In genomic region chr13:49995535-49996165, GRCh38 we compare ENCODE assay signal across 7 cellular contexts. TPM values are rescaled to one million over a fixed set of nuclear protein-coding genes. Genes with fewer than 3 reads are reported as not detected.
DNase-seq lines count a peak whose midpoint lies in the region; ATAC-seq, FAIRE-seq and TF ChIP-seq lines count a peak whose summit lies in the region.

No MANE protein-coding gene starts in this region.

- no TSS peak for BruUV-seq in endothelial cell of umbilical vein (replicated peaks; lab: Mats Ljungman, UMichigan)

- ATAC-seq in RWPE2 (ENCODE audit: low read depth) (no peak), pancreas (no peak), HG03354 (IDR thresholded peaks at IDR 0.05; ENCODE audit: poor library complexity, severe bottlenecking, unreplicated experiment) (no peak)

- H2AFZ ChIP-seq in endothelial cell of umbilical vein (ENCODE audit: low read depth, low read length) = peak overlapping the region; percentile 54

- no peak for TF ChIP-seq POLR2A in endothelial cell of umbilical vein (IDR thresholded peaks at IDR 0.05; ENCODE audit: low read depth, low read length)

- POLR2A ChIA-PET in endothelial cell of umbilical vein (lab: Charles Lee) = interaction anchor here (0.7 to 2.0 kb wide), 2 partner anchors 23 to 60 kb away, joined by 3 to 7 read pairs; partner anchors contain the start of gene SPRYD7

- FAIRE-seq in GM19239 (lab: Jason Lieb, UNC) (peak; percentile 78), endothelial cell of umbilical vein (lab: Jason Lieb, UNC) (no peak), pancreas (lab: Jason Lieb, UNC) (no peak)

- H3K9me3 ChIP-seq in RWPE2 (ENCODE audit: severe bottlenecking) (no peaks in the 10 kb centered on the region), endothelial cell of umbilical vein (replicated peaks; ENCODE audit: control insufficient read depth, insufficient read depth, low read length) (no peaks in the 10 kb centered on the region), pancreas (no peaks in the 10 kb centered on the region)

- H3K79me2 ChIP-seq in endothelial cell of umbilical vein (ENCODE audit: control insufficient read depth, insufficient read depth, low read length) = peaks cover 32% of the 10 kb centered on the region

- H3K9me1 ChIP-seq in endothelial cell of umbilical vein (replicated peaks; ENCODE audit: control insufficient read depth, extremely low read depth, insufficient read depth, low read length) = peaks cover 3% of the 10 kb centered on the region

- H3K4me3 ChIP-seq in RWPE2 (ENCODE audit: severe bottlenecking) (peak overlapping the region; percentile 78), endothelial cell of umbilical vein (replicated peaks in 1 of 3; ENCODE audit: insufficient read depth in 1 of 3, low read depth in 1 of 3, low read length in 3 of 3) (peak overlapping the region; percentile 70 to 85 (median 75)), pancreas (peak overlapping the region; percentile 57 to 81 (median 66))

- H3K9ac ChIP-seq in endothelial cell of umbilical vein (replicated peaks; ENCODE audit: extremely low read depth, insufficient read depth, low read length) = peak overlapping the region; percentile 94

- CTCF ChIA-PET in endothelial cell of umbilical vein (lab: Charles Lee) = interaction anchor here (2.0 to 4.8 kb wide), 4 partner anchors 12 to 916 kb away, joined by 7 to 133 read pairs (median 26); no protein-coding TSS in a partner anchor

- H3K27ac ChIP-seq in RWPE2 (ENCODE audit: poor library complexity, severe bottlenecking) = peak overlapping the region; percentile 81
- H3K27ac ChIP-seq in endothelial cell of umbilical vein (ENCODE audit: insufficient read depth, low read depth, low read length) = peak overlapping the region; percentile 93
- H3K27ac ChIP-seq in pancreas = peak overlapping the region in 3 of 4 donors; percentile 88 to 99 (median 97)

- H3K4me2 ChIP-seq in endothelial cell of umbilical vein (ENCODE audit: insufficient read depth, low read length) = peak overlapping the region; percentile 85

- dilution Hi-C loops in endothelial cell of umbilical vein (cut with MboI; ENCODE audit: extremely low pct_ligation_motif_present, low sequenced_read_pairs) = no loop called here

- intact Hi-C loops in endothelial cell of umbilical vein (cut with micrococcal nuclease) = loop anchor here (5.0 to 10.0 kb wide), 3 partner anchors 537 to 917 kb away; no protein-coding TSS in a partner anchor
- intact Hi-C loops in pancreas (cut with DNase I) = no loop called here

- H3K4me1 ChIP-seq in RWPE2 (ENCODE audit: insufficient read depth, poor library complexity, severe bottlenecking) (peaks cover 18% of the 10 kb centered on the region), endothelial cell of umbilical vein (ENCODE audit: control insufficient read depth, extremely low read depth, insufficient read depth, low read length) (peaks cover 35% of the 10 kb centered on the region), pancreas (peaks cover 8 to 18% (median 17%) of the 10 kb centered on the region in 3 donors)

- TF ChIP-seq CTCF in RWPE2 (IDR thresholded peaks at IDR 0.05; ENCODE audit: poor library complexity, severe bottlenecking) (no peak), endothelial cell of umbilical vein (IDR thresholded peaks at IDR 0.05; ENCODE audit: extremely low read depth in 1 of 2, insufficient read depth in 1 of 2, low read depth in 1 of 2, low read length in 2 of 2) (no peak), pancreas (IDR thresholded peaks at IDR 0.05) (no peak)

- DNase-seq in GM19239 (ENCODE audit: insufficient read length, low spot score) = no peak
- no peak for DNase-seq in RWPE2 (ENCODE audit: low spot score)
- peak; percentile 48 for DNase-seq in endothelial cell of umbilical vein (ENCODE audit: low read depth, low spot score)
- no peak for DNase-seq in pancreas
- DNase-seq in NCI-H2171 treated with DMSO at 0.1 percent for 48 hours (lab: John Stamatoyannopoulos, UW) = no peak
- DNase-seq in DMS79 (lab: John Stamatoyannopoulos, UW) = no peak

- no peaks in the 10 kb centered on the region for H4K20me1 ChIP-seq in endothelial cell of umbilical vein (replicated peaks; ENCODE audit: control insufficient read depth, extremely low read depth, insufficient read depth, low read length)

- H3K36me3 ChIP-seq in RWPE2 (ENCODE audit: low read depth) (peaks cover 31% of the 10 kb centered on the region), endothelial cell of umbilical vein (ENCODE audit: control insufficient read depth in 2 of 2, extremely low read depth in 1 of 2, insufficient read depth in 2 of 2, low read length in 2 of 2) (peaks cover 0 to 7% of the 10 kb centered on the region in 2 experiments), pancreas (no peaks in the 10 kb centered on the region)

- WGBS in pancreas, 2 donors = 47 to 51% methylated on average over 15 of the region's 15 CpGs

- H3K27me3 ChIP-seq in RWPE2 (ENCODE audit: insufficient read depth, poor library complexity, severe bottlenecking) (no peaks in the 10 kb centered on the region), endothelial cell of umbilical vein (ENCODE audit: control insufficient read depth in 2 of 2, insufficient read depth in 2 of 2, low read length in 2 of 2) (no peaks in the 10 kb centered on the region), pancreas (no peaks in the 10 kb centered on the region)

TF ChIP-seq in endothelial cell of umbilical vein, 7 proteins besides CTCF, POLR2A, EP300 and RAD21:
- no peak for TF ChIP-seq JUN (IDR thresholded peaks at IDR 0.05; ENCODE audit: borderline replicate concordance, insufficient read depth, insufficient read length, low read depth)
- TF ChIP-seq FOS (IDR thresholded peaks at IDR 0.05; ENCODE audit: borderline replicate concordance, insufficient read depth, low read length) = no peak
- no peak for TF ChIP-seq MYC (IDR thresholded peaks at IDR 0.05; ENCODE audit: low read depth, low read length)
- no peak for TF ChIP-seq EZH2 (IDR thresholded peaks at IDR 0.05; ENCODE audit: borderline replicate concordance, low read depth, low read length, severe bottlenecking)
- TF ChIP-seq, protein P1, sequence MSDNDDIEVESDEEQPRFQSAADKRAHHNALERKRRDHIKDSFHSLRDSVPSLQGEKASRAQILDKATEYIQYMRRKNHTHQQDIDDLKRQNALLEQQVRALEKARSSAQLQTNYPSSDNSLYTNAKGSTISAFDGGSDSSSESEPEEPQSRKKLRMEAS (IDR thresholded peaks at IDR 0.05; ENCODE audit: insufficient read depth, insufficient read length) = no peak
- TF ChIP-seq POLR2AphosphoS5 (IDR thresholded peaks at IDR 0.05; ENCODE audit: insufficient read depth, low read depth, low read length) = no peak
- TF ChIP-seq GATA2 (IDR thresholded peaks at IDR 0.05; ENCODE audit: insufficient read depth, insufficient read length, low read depth, low read length) = no peak

RNA-seq across cellular contexts. Expression of gene TRIM13, which starts 1.2 kb away (rescaled TPM):
- 25.9 and 28.2 TPM in 2 replicates for total RNA-seq in endothelial cell of umbilical vein
- polyA plus RNA-seq in endothelial cell of umbilical vein = 11.1 and 12.5 TPM in 2 replicates
- 15.0 and 17.8 TPM in 2 replicates for polyA plus RNA-seq in endothelial cell of umbilical vein (2011; cell fraction: cytosol; rRNA removed)
- 24.5 and 31.1 TPM in 2 replicates for polyA plus RNA-seq in endothelial cell of umbilical vein (2011; cell fraction: nucleus; rRNA removed)
- polyA plus RNA-seq in endothelial cell of umbilical vein (2012) = 23.7 and 28.9 TPM in 2 replicates
- 20.0 and 21.7 TPM in 2 replicates for polyA minus RNA-seq in endothelial cell of umbilical vein
- polyA minus RNA-seq in endothelial cell of umbilical vein (2011; cell fraction: cytosol; rRNA and poly(A)+ RNA removed) = 5.8 TPM
- polyA minus RNA-seq in endothelial cell of umbilical vein (2011; cell fraction: nucleus; rRNA and poly(A)+ RNA removed) = 9.2 and 12.9 TPM in 2 replicates
- total RNA-seq in pancreas = 10 to 100 TPM in 1 of 6 donors, 1 to 10 TPM in 5; 7.2 to 17.0 (median 8.9) TPM
- 10 to 100 TPM in 1 of 2 donors, 1 to 10 TPM in 1; 8.9 to 19.7 TPM for polyA plus RNA-seq in pancreas

RNA-seq across cellular contexts. Expression of gene KCNRG, which starts 19.6 kb away (rescaled TPM):
- 0.83 and 0.86 TPM in 2 replicates for total RNA-seq in endothelial cell of umbilical vein
- 1.2 and 1.3 TPM in 2 replicates for polyA plus RNA-seq in endothelial cell of umbilical vein
- 0.97 and 1.5 TPM in 2 replicates for polyA plus RNA-seq in endothelial cell of umbilical vein (2011; cell fraction: cytosol; rRNA removed)
- polyA plus RNA-seq in endothelial cell of umbilical vein (2011; cell fraction: nucleus; rRNA removed) = 2.0 and 2.5 TPM in 2 replicates
- 0.46 and 1.1 TPM in 2 replicates for polyA plus RNA-seq in endothelial cell of umbilical vein (2012)
- 7.1 and 12.9 TPM in 2 replicates for polyA minus RNA-seq in endothelial cell of umbilical vein
- not detected for polyA minus RNA-seq in endothelial cell of umbilical vein (2011; cell fraction: cytosol; rRNA and poly(A)+ RNA removed)
- 3.5 and 5.6 TPM in 2 replicates for polyA minus RNA-seq in endothelial cell of umbilical vein (2011; cell fraction: nucleus; rRNA and poly(A)+ RNA removed)
- under 1 TPM in 5 of 6 donors, not detected in 1; 0.16 to 0.52 (median 0.19) TPM for total RNA-seq in pancreas
- polyA plus RNA-seq in pancreas = under 1 TPM; 0.30 to 0.40 TPM

RNA-seq across cellular contexts. Expression of gene SPRYD7, which starts 59.5 kb away (rescaled TPM):
- total RNA-seq in endothelial cell of umbilical vein (7.0 and 7.5 TPM in 2 replicates), pancreas (1 to 10 TPM; 2.0 to 3.4 (median 3.0) TPM)
- polyA plus RNA-seq in endothelial cell of umbilical vein (2.3 and 2.9 TPM in 2 replicates), pancreas (1 to 10 TPM; 4.3 to 6.3 TPM)
- polyA plus RNA-seq in endothelial cell of umbilical vein (2011; cell fraction: cytosol; rRNA removed) = 4.5 and 4.7 TPM in 2 replicates
- 2.7 and 2.9 TPM in 2 replicates for polyA plus RNA-seq in endothelial cell of umbilical vein (2011; cell fraction: nucleus; rRNA removed)
- polyA plus RNA-seq in endothelial cell of umbilical vein (2012) = 7.8 and 10.9 TPM in 2 replicates
- polyA minus RNA-seq in endothelial cell of umbilical vein = 1.6 and 2.0 TPM in 2 replicates
- polyA minus RNA-seq in endothelial cell of umbilical vein (2011; cell fraction: cytosol; rRNA and poly(A)+ RNA removed) = 1.9 TPM
- polyA minus RNA-seq in endothelial cell of umbilical vein (2011; cell fraction: nucleus; rRNA and poly(A)+ RNA removed) = 1.8 and 2.4 TPM in 2 replicates
